17 cellular contexts compared by ENCODE assay signal in genomic region chr12:111747333-111747732, GRCh38. TPM values are rescaled to one million over a fixed set of nuclear protein-coding genes. Genes with fewer than 3 reads are reported as not detected.
DNase-seq lines count a peak whose midpoint lies in the region; ATAC-seq and TF ChIP-seq lines count a peak whose summit lies in the region.
"Had no signal": no experiment of that assay in that cellular context is flagged by ENCODE, and none has a peak within 500 bp of the region (broad histone marks: within the 10 kb centered on the region; RNA-seq: fewer than 3 reads in every experiment).

No MANE protein-coding gene starts in this region.

- DNase-seq in left ventricle myocardium inferior (no peak), Right ventricle myocardium inferior (ENCODE audit: missing footprints) (no peak), left ventricle myocardium superior (no peak), neural progenitor cell (ENCODE audit: low spot score) (peak; percentile 28), testis (peak; percentile 37)
- no peak for DNase-seq in activated CD4-positive, alpha-beta T cell treated with anti-CD3 and anti-CD28 coated beads for 1 hour
- DNase-seq in activated T-helper 2 cell treated with anti-CD3 and anti-CD28 coated beads, Interferon-gamma antibody, Interleukin-2, Interleukin-4, amounts not matched to agents 10 μg/mL and 5 μg/mL and 100 μg/mL, durations not matched to agents 14 hours and 24 hours and 36 hours (ENCODE audit: low spot score), result no peak
- no peak for DNase-seq in activated CD4-positive, alpha-beta T cell treated with anti-CD3 and anti-CD28 coated beads, Interleukin-2, amount 50 U/mL, for 48 hours
- DNase-seq: ACHN; CD4-positive, CD25-positive, alpha-beta regulatory T cell; DMS53; GOT3; HFFc6 had no signal

- no peak overlapping the region for H2AFZ ChIP-seq in neural progenitor cell (replicated peaks)

- WGBS in testis, 2 donors, result 76 to 93% methylated on average over 8 to 9 of the region's 9 CpGs

- H3K4me3 ChIP-seq in left ventricle myocardium inferior (no peak overlapping the region), neural progenitor cell (no peak overlapping the region), testis (no peak overlapping the region)
- H3K4me3 ChIP-seq: BLaER1 treated with 17β-estradiol and CSF1 and Interleukin-3, amounts not matched to agents 10 nM and 100 nM; HAP-1 had no signal

- H3K9me3 ChIP-seq in left ventricle myocardium inferior (replicated peaks) (no peaks in the 10 kb centered on the region), neural progenitor cell (ENCODE audit: low read depth) (no peaks in the 10 kb centered on the region), testis (no peaks in the 10 kb centered on the region)
- H3K9me3 ChIP-seq: BLaER1 treated with 17β-estradiol and CSF1 and Interleukin-3, amounts not matched to agents 10 nM and 100 nM; HAP-1 had no signal

- H3K79me2 ChIP-seq in neural progenitor cell (ENCODE audit: low read depth), result no peaks in the 10 kb centered on the region

- H3K4me1 Mint-ChIP-seq in neural progenitor cell, result no peaks in the 10 kb centered on the region
- no peaks in the 10 kb centered on the region for H3K4me1 Mint-ChIP-seq in activated T-helper 2 cell treated with anti-CD3 and anti-CD28 coated beads, Interferon-gamma antibody, Interleukin-2, Interleukin-4, amounts not matched to agents 10 μg/mL and 5 μg/mL and 100 μg/mL, durations not matched to agents 14 hours and 24 hours and 36 hours (ENCODE audit: low read depth)
- H3K4me1 Mint-ChIP-seq: CD4-positive, CD25-positive, alpha-beta regulatory T cell had no signal

- H3K27me3 ChIP-seq in left ventricle myocardium inferior (ENCODE audit: low read depth) (no peaks in the 10 kb centered on the region), neural progenitor cell (no peaks in the 10 kb centered on the region), testis (no peaks in the 10 kb centered on the region)
- H3K27me3 ChIP-seq: BLaER1 treated with 17β-estradiol and CSF1 and Interleukin-3, amounts not matched to agents 10 nM and 100 nM had no signal

- no peaks in the 10 kb centered on the region for H3F3A ChIP-seq in neural progenitor cell (ENCODE audit: low read depth)

- H3K27me3 Mint-ChIP-seq in neural progenitor cell (ENCODE audit: insufficient read depth, low read depth), result no peaks in the 10 kb centered on the region
- no peaks in the 10 kb centered on the region for H3K27me3 Mint-ChIP-seq in activated T-helper 2 cell treated with anti-CD3 and anti-CD28 coated beads, Interferon-gamma antibody, Interleukin-2, Interleukin-4, amounts not matched to agents 10 μg/mL and 5 μg/mL and 100 μg/mL, durations not matched to agents 14 hours and 24 hours and 36 hours (ENCODE audit: low read depth)
- H3K27me3 Mint-ChIP-seq: CD4-positive, CD25-positive, alpha-beta regulatory T cell had no signal

- no peaks in the 10 kb centered on the region for H4K20me1 ChIP-seq in neural progenitor cell (ENCODE audit: low read depth)
- H4K20me1 ChIP-seq: BLaER1 treated with 17β-estradiol and CSF1 and Interleukin-3, amounts not matched to agents 10 nM and 100 nM had no signal

- peak overlapping the region; percentile 8 for H3K9ac ChIP-seq in neural progenitor cell

- H3K9me3 Mint-ChIP-seq in neural progenitor cell, result no peaks in the 10 kb centered on the region
- no peaks in the 10 kb centered on the region for H3K9me3 Mint-ChIP-seq in activated T-helper 2 cell treated with anti-CD3 and anti-CD28 coated beads, Interferon-gamma antibody, Interleukin-2, Interleukin-4, amounts not matched to agents 10 μg/mL and 5 μg/mL and 100 μg/mL, durations not matched to agents 14 hours and 24 hours and 36 hours
- H3K9me3 Mint-ChIP-seq: CD4-positive, CD25-positive, alpha-beta regulatory T cell; HFFc6 had no signal

- ATAC-seq in Right ventricle myocardium inferior (no peak), left ventricle myocardium superior (peak; percentile 21)

- TF ChIP-seq POLR2A in testis (IDR thresholded peaks at IDR 0.05), result no peak

- H3K27ac Mint-ChIP-seq in neural progenitor cell, result no peak overlapping the region
- no peak overlapping the region for H3K27ac Mint-ChIP-seq in activated T-helper 2 cell treated with anti-CD3 and anti-CD28 coated beads, Interferon-gamma antibody, Interleukin-2, Interleukin-4, amounts not matched to agents 10 μg/mL and 5 μg/mL and 100 μg/mL, durations not matched to agents 14 hours and 24 hours and 36 hours
- H3K27ac Mint-ChIP-seq: HFFc6 had no signal

- peaks cover 66% of the 10 kb centered on the region for H3K36me3 ChIP-seq in left ventricle myocardium inferior
- H3K36me3 ChIP-seq in neural progenitor cell, result no peaks in the 10 kb centered on the region
- no peaks in the 10 kb centered on the region for H3K36me3 ChIP-seq in testis (ENCODE audit: low read depth, missing control alignments)

- TF ChIP-seq CTCF in left ventricle myocardium inferior (IDR thresholded peaks at IDR 0.05; ENCODE audit: borderline replicate concordance) (no peak), neural progenitor cell (IDR thresholded peaks at IDR 0.05) (no peak), testis (IDR thresholded peaks at IDR 0.05) (no peak)

- no peak overlapping the region for H3K4me2 ChIP-seq in neural progenitor cell
- H3K4me2 ChIP-seq: BLaER1 treated with 17β-estradiol and CSF1 and Interleukin-3, amounts not matched to agents 10 nM and 100 nM had no signal

- intact Hi-C loops in left ventricle myocardium inferior (cut with micrococcal nuclease), result no loop called here
- intact Hi-C loops in Right ventricle myocardium inferior (cut with DNase I), result no loop called here
- intact Hi-C loops in left ventricle myocardium superior (cut with micrococcal nuclease), result no loop called here
- intact Hi-C loops in testis (cut with DNase I; ENCODE audit: low total_unique reads), result no loop called here
- intact Hi-C loops in activated T-helper 2 cell treated with anti-CD3 and anti-CD28 coated beads, Interferon-gamma antibody, Interleukin-2, Interleukin-4, amounts not matched to agents 10 μg/mL and 5 μg/mL and 100 μg/mL, durations not matched to agents 14 hours and 24 hours and 36 hours (cut with micrococcal nuclease), result no loop called here

- H3K36me3 Mint-ChIP-seq in neural progenitor cell, result peaks cover 21% of the 10 kb centered on the region
- H3K36me3 Mint-ChIP-seq in activated T-helper 2 cell treated with anti-CD3 and anti-CD28 coated beads, Interferon-gamma antibody, Interleukin-2, Interleukin-4, amounts not matched to agents 10 μg/mL and 5 μg/mL and 100 μg/mL, durations not matched to agents 14 hours and 24 hours and 36 hours (ENCODE audit: low read depth), result peaks cover 24% of the 10 kb centered on the region

- H3K4me1 ChIP-seq in left ventricle myocardium inferior, result peaks cover 28% of the 10 kb centered on the region
- no peaks in the 10 kb centered on the region for H3K4me1 ChIP-seq in neural progenitor cell
- no peaks in the 10 kb centered on the region for H3K4me1 ChIP-seq in testis
- H3K4me1 ChIP-seq: BLaER1 treated with 17β-estradiol and CSF1 and Interleukin-3, amounts not matched to agents 10 nM and 100 nM; HAP-1 had no signal

- H3K4me3 Mint-ChIP-seq in neural progenitor cell, result no peak overlapping the region
- H3K4me3 Mint-ChIP-seq in activated T-helper 2 cell treated with anti-CD3 and anti-CD28 coated beads, Interferon-gamma antibody, Interleukin-2, Interleukin-4, amounts not matched to agents 10 μg/mL and 5 μg/mL and 100 μg/mL, durations not matched to agents 14 hours and 24 hours and 36 hours (ENCODE audit: low read depth), result no peak overlapping the region
- H3K4me3 Mint-ChIP-seq: CD4-positive, CD25-positive, alpha-beta regulatory T cell; HFFc6 had no signal

- H3K27ac ChIP-seq in left ventricle myocardium inferior (replicated peaks), result peak overlapping the region; percentile 40
- no peak overlapping the region for H3K27ac ChIP-seq in neural progenitor cell
- H3K27ac ChIP-seq in testis, result no peak overlapping the region
- H3K27ac ChIP-seq: BLaER1 treated with 17β-estradiol and CSF1 and Interleukin-3, amounts not matched to agents 10 nM and 100 nM; HL-60 had no signal

RNA-seq across cellular contexts. Expression of gene ALDH2, which starts 19.4 kb away (rescaled TPM):
- total RNA-seq in left ventricle myocardium inferior (381 TPM), Right ventricle myocardium inferior (382 TPM), left ventricle myocardium superior (410 TPM), neural progenitor cell (ENCODE audit: low replicate concordance) (60.0 and 107 TPM in 2 replicates), testis (10 to 100 TPM; 58.4 to 76.6 TPM)
- 96.4 TPM for polyA plus RNA-seq in testis (ENCODE audit: insufficient read depth, low read depth, low replicate concordance)
- 0.11 and 0.34 TPM in 2 replicates for total RNA-seq in activated T-helper 2 cell treated with anti-CD3 and anti-CD28 coated beads, Interferon-gamma antibody, Interleukin-2, Interleukin-4, amounts not matched to agents 10 μg/mL and 5 μg/mL and 100 μg/mL, durations not matched to agents 14 hours and 24 hours and 36 hours
- total RNA-seq: A172 had no signal

Comparison
In these comparisons a context has a peak if more than half of its experiments do, and no peak if none do; other contexts are left out.
1. DNase-seq: peak in neural progenitor cell (single experiment) and testis (single experiment); none in left ventricle myocardium inferior (single experiment), Right ventricle myocardium inferior (single experiment), left ventricle myocardium superior (single experiment), activated CD4-positive, alpha-beta T cell treated with anti-CD3 and anti-CD28 coated beads for 1 hour (single experiment), activated T-helper 2 cell treated with anti-CD3 and anti-CD28 coated beads, Interferon-gamma antibody, Interleukin-2, Interleukin-4, amounts not matched to agents 10 μg/mL and 5 μg/mL and 100 μg/mL, durations not matched to agents 14 hours and 24 hours and 36 hours (single experiment) and activated CD4-positive, alpha-beta T cell treated with anti-CD3 and anti-CD28 coated beads, Interleukin-2, amount 50 U/mL, for 48 hours (0 of 2).
2. RNA of gene ALDH2, which starts 19.4 kb away (total RNA-seq): 410 TPM in left ventricle myocardium superior (single experiment), 382 TPM in Right ventricle myocardium inferior (single experiment), 381 TPM in left ventricle myocardium inferior (single experiment), 58.4 to 76.6 TPM in testis and 60.0 to 107 TPM in neural progenitor cell; 0.11 to 0.34 TPM in activated T-helper 2 cell treated with anti-CD3 and anti-CD28 coated beads, Interferon-gamma antibody, Interleukin-2, Interleukin-4, amounts not matched to agents 10 μg/mL and 5 μg/mL and 100 μg/mL, durations not matched to agents 14 hours and 24 hours and 36 hours; every median in the first group is over 10 times any median in the second.